In the genomic region with DNA sequence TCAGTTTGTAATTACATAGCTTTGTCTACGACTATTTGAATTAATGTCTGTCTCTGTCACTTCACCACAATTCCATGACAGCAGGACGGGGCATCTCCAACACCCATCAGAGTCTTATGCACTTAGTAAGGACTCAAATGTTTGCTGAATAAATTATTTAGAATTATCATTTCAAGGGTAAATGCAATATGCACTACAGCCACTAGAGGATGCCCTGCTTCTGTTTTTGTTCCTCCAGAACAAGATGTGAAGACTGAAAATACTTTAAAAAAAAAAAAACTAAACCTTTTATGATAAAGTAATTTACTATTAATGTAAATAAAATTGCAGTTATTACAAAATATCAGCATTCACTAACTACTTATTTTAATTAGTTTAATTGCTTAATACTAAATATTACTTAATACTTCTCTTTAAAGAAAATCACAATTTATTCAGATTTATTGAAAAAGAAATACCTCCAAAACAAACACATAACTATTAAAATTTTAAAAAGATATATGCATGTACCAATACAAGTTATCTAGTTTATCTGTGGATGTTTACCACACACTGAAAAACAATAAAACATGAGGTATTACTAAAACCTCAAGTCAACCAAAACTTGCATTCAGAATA, we compare ENCODE assay signal across 8 cellular contexts. TPM values are rescaled to one million over a fixed set of nuclear protein-coding genes. Genes with fewer than 3 reads are reported as not detected.
DNase-seq lines count a peak whose midpoint lies in the region; ATAC-seq and TF ChIP-seq lines count a peak whose summit lies in the region.

No MANE protein-coding gene starts in this region.

- DNase-seq in AML-193 (lab: John Stamatoyannopoulos, UW) (peak; percentile 38 to 54), GM12865 (ENCODE audit: low read depth) (peak; percentile 71), NCI-H345 treated with DMSO at 0.1 percent for 48 hours (lab: John Stamatoyannopoulos, UW; ENCODE audit: unreplicated experiment) (peak; percentile 19), globus pallidus (ENCODE audit: low spot score) (peak; percentile 53), smooth muscle cell of the brain vasculature (ENCODE audit: low read depth, low spot score) (peak; percentile 37)
- DNase-seq in activated T-cell treated with anti-CD3 and anti-CD28 coated beads, Interleukin-2, amount 50 U/mL, for 4 hours = peak; percentile 28

- no peaks in the 10 kb centered on the region for H3K9me3 Mint-ChIP-seq in activated T-cell treated with anti-CD3 and anti-CD28 coated beads, Interleukin-2, amount 50 U/mL, for 4 hours

- H3K27me3 Mint-ChIP-seq in activated T-cell treated with anti-CD3 and anti-CD28 coated beads, Interleukin-2, amount 50 U/mL, for 4 hours (ENCODE audit: low read depth) = no peaks in the 10 kb centered on the region

- no peak overlapping the region for H3K4me3 Mint-ChIP-seq in activated T-cell treated with anti-CD3 and anti-CD28 coated beads, Interleukin-2, amount 50 U/mL, for 4 hours

- peaks cover 22% of the 10 kb centered on the region for H3K4me1 Mint-ChIP-seq in activated T-cell treated with anti-CD3 and anti-CD28 coated beads, Interleukin-2, amount 50 U/mL, for 4 hours (ENCODE audit: low read depth)

- H3K4me3 ChIP-seq in GM12865 (ENCODE audit: low read depth, low read length) = no peak overlapping the region

- TF ChIP-seq CTCF in GM12865 (IDR thresholded peaks at IDR 0.05; ENCODE audit: insufficient read depth, low read depth, low read length, missing control alignments) = peak; percentile 94

- no peaks in the 10 kb centered on the region for H3K36me3 Mint-ChIP-seq in activated T-cell treated with anti-CD3 and anti-CD28 coated beads, Interleukin-2, amount 50 U/mL, for 4 hours (ENCODE audit: insufficient read depth)

- no peak for ATAC-seq in activated T-cell treated with anti-CD3 and anti-CD28 coated beads, Interleukin-2, amount 50 U/mL, for 4 hours
- ATAC-seq in HG03135 (IDR thresholded peaks at IDR 0.05; ENCODE audit: unreplicated experiment) (no peak), HG02840 (IDR thresholded peaks at IDR 0.05; ENCODE audit: low FRiP score, unreplicated experiment) (no peak)

RNA-seq across cellular contexts. Expression of a gene that starts 3.2 kb away (rescaled TPM):
- 10 to 100 TPM; 15.9 to 18.9 (median 17.1) TPM for total RNA-seq in activated T-cell treated with anti-CD3 and anti-CD28 coated beads, Interleukin-2, amount 50 U/mL, for 4 hours

RNA-seq across cellular contexts. Expression of a gene that starts 3.4 kb away (rescaled TPM):
- total RNA-seq in activated T-cell treated with anti-CD3 and anti-CD28 coated beads, Interleukin-2, amount 50 U/mL, for 4 hours = 10 to 100 TPM; 14.6 to 20.2 (median 18.8) TPM

Comparison
In these comparisons a context has a peak if more than half of its experiments do, and no peak if none do; other contexts are left out.
1. DNase-seq: peak in every context shown above with its lines; median percentile 71 in GM12865; 53 in globus pallidus; 46 in AML-193; 37 in smooth muscle cell of the brain vasculature; 28 in activated T-cell treated with anti-CD3 and anti-CD28 coated beads, Interleukin-2, amount 50 U/mL, for 4 hours; 19 in NCI-H345 treated with DMSO at 0.1 percent for 48 hours.